8 cellular contexts compared by ENCODE assay signal in genomic region chr12:121805171-121805687, GRCh38. TPM values are rescaled to one million over a fixed set of nuclear protein-coding genes. Genes with fewer than 3 reads are reported as not detected.
DNase-seq lines count a peak whose midpoint lies in the region; ATAC-seq and TF ChIP-seq lines count a peak whose summit lies in the region.

No MANE protein-coding gene starts in this region.

- no peaks in the 10 kb centered on the region for H3K4me1 ChIP-seq in endodermal cell (ENCODE audit: control insufficient read depth, insufficient read depth, low read length)

- H3K36me3 Mint-ChIP-seq in endodermal cell (ENCODE audit: low read depth), result peaks cover 26% of the 10 kb centered on the region
- peaks cover 4% of the 10 kb centered on the region for H3K36me3 Mint-ChIP-seq in natural killer cell treated with Interleukin-12 subunit alpha and Interleukin-12 subunit beta and Interleukin-15 and Interleukin-18, amount 100 ng/mL, for 72 hours

- peak overlapping the region; percentile 91 for H3K4me3 Mint-ChIP-seq in endodermal cell
- peak overlapping the region; percentile 94 for H3K4me3 Mint-ChIP-seq in natural killer cell treated with Interleukin-12 subunit alpha and Interleukin-12 subunit beta and Interleukin-15 and Interleukin-18, amount 100 ng/mL, for 72 hours

- no peaks in the 10 kb centered on the region for H3K9me3 Mint-ChIP-seq in endodermal cell
- no peaks in the 10 kb centered on the region for H3K9me3 Mint-ChIP-seq in natural killer cell treated with Interleukin-12 subunit alpha and Interleukin-12 subunit beta and Interleukin-15 and Interleukin-18, amount 100 ng/mL, for 72 hours

- peak overlapping the region; percentile 87 for H3K4me3 ChIP-seq in endodermal cell (ENCODE audit: low read length)

- H3K27ac ChIP-seq in endodermal cell (ENCODE audit: low read depth, low read length), result no peak overlapping the region

- ATAC-seq in natural killer cell treated with Interleukin-12 subunit alpha and Interleukin-12 subunit beta and Interleukin-15 and Interleukin-18, amount 100 ng/mL, for 72 hours, result no peak
- ATAC-seq in GM21390 (IDR thresholded peaks at IDR 0.05; ENCODE audit: unreplicated experiment), result no peak
- no peak for ATAC-seq in HG03280 (IDR thresholded peaks at IDR 0.05; ENCODE audit: unreplicated experiment)
- ATAC-seq in GM21619 (IDR thresholded peaks at IDR 0.05; ENCODE audit: unreplicated experiment), result no peak

- H3K27me3 ChIP-seq in endodermal cell (ENCODE audit: control insufficient read depth, insufficient read depth, low read length, poor library complexity, severe bottlenecking), result no peaks in the 10 kb centered on the region

- peaks cover 19% of the 10 kb centered on the region for H3K36me3 ChIP-seq in endodermal cell (ENCODE audit: control insufficient read depth, insufficient read depth, low read length)

- H3K27ac Mint-ChIP-seq in endodermal cell, result peak overlapping the region; percentile 52
- peak overlapping the region; percentile 80 to 92 for H3K27ac Mint-ChIP-seq in natural killer cell treated with Interleukin-12 subunit alpha and Interleukin-12 subunit beta and Interleukin-15 and Interleukin-18, amount 100 ng/mL, for 72 hours

- DNase-seq in DMS79 treated with DMSO at 0.1 percent for 48 hours (lab: John Stamatoyannopoulos, UW), result peak; percentile 18
- no peak for DNase-seq in DMS79 (lab: John Stamatoyannopoulos, UW)
- peak; percentile 26 for DNase-seq in RPMI8226
- DNase-seq in endodermal cell, result peak; percentile 77
- DNase-seq in natural killer cell treated with Interleukin-12 subunit alpha and Interleukin-12 subunit beta and Interleukin-15 and Interleukin-18, amount 100 ng/mL, for 72 hours (ENCODE audit: low spot score), result no peak

- no peak for TF ChIP-seq CTCF in endodermal cell (conservative IDR thresholded peaks at IDR 0.05)

- no peaks in the 10 kb centered on the region for H3K27me3 Mint-ChIP-seq in endodermal cell (ENCODE audit: insufficient read depth)
- no peaks in the 10 kb centered on the region for H3K27me3 Mint-ChIP-seq in natural killer cell treated with Interleukin-12 subunit alpha and Interleukin-12 subunit beta and Interleukin-15 and Interleukin-18, amount 100 ng/mL, for 72 hours

- H3K9me3 ChIP-seq in endodermal cell (ENCODE audit: control insufficient read depth, low read length), result no peaks in the 10 kb centered on the region

- WGBS in endodermal cell (ENCODE audit: insufficient coverage in 1 of 2, insufficient read length in 1 of 2), 2 experiments, result 4 to 7% methylated on average over 3 to 28 of the region's 32 CpGs

- peak overlapping the region; percentile 75 for H3K9ac ChIP-seq in endodermal cell (ENCODE audit: extremely low read depth, low read length, poor library complexity, severe bottlenecking)

- peaks cover 14% of the 10 kb centered on the region for H3K4me1 Mint-ChIP-seq in endodermal cell
- peaks cover 30 to 35% of the 10 kb centered on the region in 2 donors for H3K4me1 Mint-ChIP-seq in natural killer cell treated with Interleukin-12 subunit alpha and Interleukin-12 subunit beta and Interleukin-15 and Interleukin-18, amount 100 ng/mL, for 72 hours (ENCODE audit: low read depth in 2 of 2)

RNA-seq across cellular contexts. Expression of gene SETD1B, which starts 1.4 kb away (rescaled TPM):
- total RNA-seq in endodermal cell, result 10 to 100 TPM; 30.7 to 32.6 TPM
- 10.6 TPM for polyA plus RNA-seq in endodermal cell (2013, experiment 1 of 2)
- polyA plus RNA-seq in endodermal cell (2013, experiment 2 of 2), result 10.3 TPM
- 10 to 100 TPM; 27.1 to 40.8 TPM for total RNA-seq in natural killer cell treated with Interleukin-12 subunit alpha and Interleukin-12 subunit beta and Interleukin-15 and Interleukin-18, amount 100 ng/mL, for 72 hours

RNA-seq across cellular contexts. Expression of gene RHOF, which starts 11.7 kb away (rescaled TPM):
- total RNA-seq in endodermal cell, result 10 to 100 TPM; 31.0 to 35.6 TPM
- 24.1 TPM for polyA plus RNA-seq in endodermal cell (2013, experiment 1 of 2)
- polyA plus RNA-seq in endodermal cell (2013, experiment 2 of 2), result 19.1 TPM
- 10 to 100 TPM; 76.1 to 78.0 TPM for total RNA-seq in natural killer cell treated with Interleukin-12 subunit alpha and Interleukin-12 subunit beta and Interleukin-15 and Interleukin-18, amount 100 ng/mL, for 72 hours

RNA-seq across cellular contexts. Expression of gene HPD, which starts 53.4 kb away (rescaled TPM):
- under 1 TPM; 0.55 to 0.71 TPM for total RNA-seq in endodermal cell
- polyA plus RNA-seq in endodermal cell (2013, experiment 1 of 2), result 0.32 TPM
- 0.21 TPM for polyA plus RNA-seq in endodermal cell (2013, experiment 2 of 2)
- total RNA-seq in natural killer cell treated with Interleukin-12 subunit alpha and Interleukin-12 subunit beta and Interleukin-15 and Interleukin-18, amount 100 ng/mL, for 72 hours, result not detected

Comparison
In these comparisons a context has a peak if more than half of its experiments do, and no peak if none do; other contexts are left out.
1. DNase-seq: peak in DMS79 treated with DMSO at 0.1 percent for 48 hours (single experiment), RPMI8226 (single experiment) and endodermal cell (single experiment); none in DMS79 (single experiment) and natural killer cell treated with Interleukin-12 subunit alpha and Interleukin-12 subunit beta and Interleukin-15 and Interleukin-18, amount 100 ng/mL, for 72 hours (single experiment).